ENCODE assay signal across 8 cellular contexts in genomic region chr2:27356382-27357181, GRCh38. TPM values are rescaled to one million over a fixed set of nuclear protein-coding genes. Genes with fewer than 3 reads are reported as not detected.
DNase-seq lines count a peak whose midpoint lies in the region; ATAC-seq and TF ChIP-seq lines count a peak whose summit lies in the region.

TSS of gene GTF3C2 (minus strand) at chr2:27356764. CDS start at chr2:27343554, 13,210 bp downstream.

- H3K4me1 ChIP-seq in spleen: peaks cover 26 to 63% (median 49%) of the 10 kb centered on the region in 6 donors

- POLR2A ChIA-PET in activated B cell treated with CpG ODN at 0.5 μM for 24 hours (lab: Charles Lee): interaction anchor here (0.6 to 2.8 kb wide), 13 partner anchors 10 to 307 kb away, joined by 3 to 76 read pairs (median 4); partner anchors contain the start of genes ATRAID, EIF2B4, MPV17 and NRBP1

- peak; percentile 73 for TF ChIP-seq POLR2A in GM18951 (IDR thresholded peaks at IDR 0.05; ENCODE audit: extremely low read depth, insufficient read depth, insufficient read length)
- TF ChIP-seq POLR2A in spleen (IDR thresholded peaks at IDR 0.05): peak in 1 of 3 donors; percentile 30

- no peaks in the 10 kb centered on the region for H3K27me3 ChIP-seq in spleen (replicated peaks in 1 of 7)

- no peaks in the 10 kb centered on the region for H3K9me3 Mint-ChIP-seq in activated B cell treated with CpG ODN at 0.5 μM for 24 hours
- H3K9me3 Mint-ChIP-seq in immature natural killer cell: no peaks in the 10 kb centered on the region

- TF ChIP-seq CTCF in activated B cell treated with CpG ODN at 0.5 μM for 24 hours (IDR thresholded peaks at IDR 0.05) (no peak), spleen (IDR thresholded peaks at IDR 0.05 in 8 of 11, conservative IDR thresholded peaks at IDR 0.05 in 3 of 11) (peak in 7 of 11 experiments; percentile 17 to 51 (median 25))

- no peaks in the 10 kb centered on the region for H3K9me3 ChIP-seq in spleen

- H3K27ac Mint-ChIP-seq in activated B cell treated with CpG ODN at 0.5 μM for 24 hours (peak within 1 kb of the TSS; percentile 100), immature natural killer cell (peak within 1 kb of the TSS; percentile 94 to 100 (median 98))

- H3K36me3 Mint-ChIP-seq in activated B cell treated with CpG ODN at 0.5 μM for 24 hours (ENCODE audit: low read depth): peaks cover 22% of the 10 kb centered on the region
- H3K36me3 Mint-ChIP-seq in immature natural killer cell: no peaks in the 10 kb centered on the region

- H3K4me3 Mint-ChIP-seq in activated B cell treated with CpG ODN at 0.5 μM for 24 hours: peak within 1 kb of the TSS; percentile 98
- peak within 1 kb of the TSS; percentile 92 to 100 (median 98) for H3K4me3 Mint-ChIP-seq in immature natural killer cell

- peaks cover 0 to 8% (median 0%) of the 10 kb centered on the region in 6 donors for H3K36me3 ChIP-seq in spleen

- in situ Hi-C loops in GM18951 (cut with MboI; ENCODE audit: low sequenced_read_pairs, unreplicated experiment): no loop called here

- 0 to 1% (median 0%) methylated on average over 34 to 67 of the region's 67 CpGs for WGBS in spleen, 5 donors

- DNase-seq in AG08395 (ENCODE audit: low spot score): peak; percentile 96
- DNase-seq in NCI-H345 (lab: John Stamatoyannopoulos, UW): peak; percentile 97
- peak; percentile 87 for DNase-seq in activated B cell treated with CpG ODN at 0.5 μM for 24 hours
- DNase-seq in caudate nucleus (lab: John Stamatoyannopoulos, UW): peak; percentile 61 to 100 (median 95)
- DNase-seq in immature natural killer cell: peak; percentile 94
- peak; percentile 97 for DNase-seq in spleen

- ATAC-seq in HG03196 (IDR thresholded peaks at IDR 0.05; ENCODE audit: unreplicated experiment) (peak; percentile 78), activated B cell treated with CpG ODN at 0.5 μM for 24 hours (ENCODE audit: low read depth) (peak; percentile 83)

- H3K27ac ChIP-seq in caudate nucleus (ENCODE audit: low read depth, low read length): peak within 1 kb of the TSS; percentile 92
- peak within 1 kb of the TSS; percentile 89 to 98 (median 94) for H3K27ac ChIP-seq in spleen

- intact Hi-C loops in activated B cell treated with CpG ODN at 0.5 μM for 24 hours (cut with micrococcal nuclease) (loop anchor here (1.0 to 2.0 kb wide), 9 partner anchors 14 to 272 kb away; partner anchors contain the start of genes ATRAID, EIF2B4, KHK and MPV17), spleen (cut with DNase I; ENCODE audit: low total_unique reads) (no loop called here)

- H3K4me1 Mint-ChIP-seq in activated B cell treated with CpG ODN at 0.5 μM for 24 hours (peaks cover 53% of the 10 kb centered on the region), immature natural killer cell (peaks cover 47 to 62% of the 10 kb centered on the region in 2 donors)

- H3K4me3 ChIP-seq in spleen: peak within 1 kb of the TSS; percentile 78 to 99 (median 94)

- CTCF ChIA-PET in activated B cell treated with CpG ODN at 0.5 μM for 24 hours (lab: Charles Lee): interaction anchor here (1.4 kb wide), 1 partner anchor 14 kb away, joined by 6 read pairs; the partner anchor contains the start of genes EIF2B4 and SNX17

- H3K27me3 Mint-ChIP-seq in activated B cell treated with CpG ODN at 0.5 μM for 24 hours (no peaks in the 10 kb centered on the region), immature natural killer cell (ENCODE audit: low read depth in 3 of 3) (peaks cover 6 to 12% (median 7%) of the 10 kb centered on the region in 3 donors)

RNA-seq across cellular contexts. Expression of gene GTF3C2, which starts in this region (rescaled TPM):
- total RNA-seq in activated B cell treated with CpG ODN at 0.5 μM for 24 hours (91.7 and 119 TPM in 2 replicates), spleen (10 to 100 TPM; 56.8 to 73.8 (median 61.9) TPM)
- polyA plus RNA-seq in immature natural killer cell (10 to 100 TPM; 22.1 to 43.7 (median 34.7) TPM), spleen (10 to 100 TPM; 27.5 to 39.1 (median 37.1) TPM)

Comparison
In these comparisons a context has a peak if more than half of its experiments do, and no peak if none do; other contexts are left out.
1. Peak in every context shown above with its lines: DNase-seq, ATAC-seq, H3K4me3 ChIP-seq and H3K27ac ChIP-seq.